In genomic region chr20:12318043-12318442, GRCh38 we compare ENCODE assay signal across 14 cellular contexts.
"Had no signal": no experiment of that assay in that cellular context is flagged by ENCODE, and none has a peak within 500 bp of the region (broad histone marks: within the 10 kb centered on the region; RNA-seq: fewer than 3 reads in every experiment).

No MANE protein-coding gene starts in this region.

- DNase-seq: activated CD4-positive, alpha-beta T cell treated with anti-CD3 and anti-CD28 coated beads, Interleukin-2, amount 50 U/mL, for 1 hour; activated CD4-positive, CD25-positive, alpha-beta regulatory T cell; activated effector memory CD4-positive, alpha-beta T cell treated with Interleukin-2 at 50 U/mL for 16 hours; activated T-cell treated with anti-CD3 and anti-CD28 coated beads, Interleukin-2, amount 50 U/mL, for 24 hours; gastrocnemius medialis; kidney glomerular epithelial cell; naive thymus-derived CD4-positive, alpha-beta T cell; stimulated activated CD4-positive, alpha-beta T cell treated with anti-CD3 and anti-CD28 coated beads, Interleukin-12 subunit alpha, Interleukin-12 subunit beta, amount 100 ng/mL, for 4 hours; stimulated activated naive CD4-positive, alpha-beta T cell; T-helper 17 cell had no signal

- H3K36me3 ChIP-seq: gastrocnemius medialis, neutrophil, suprapubic skin had no signal

- ATAC-seq: gastrocnemius medialis; naive thymus-derived CD4-positive, alpha-beta T cell; sciatic nerve; T-helper 17 cell had no signal

- H3K27me3 ChIP-seq: gastrocnemius medialis, neutrophil, suprapubic skin had no signal

- H3K4me1 ChIP-seq: suprapubic skin had no signal

- H3K4me3 ChIP-seq: gastrocnemius medialis, lung, suprapubic skin had no signal

- H3K27ac ChIP-seq: gastrocnemius medialis, neutrophil, suprapubic skin had no signal
